In the genomic region with DNA sequence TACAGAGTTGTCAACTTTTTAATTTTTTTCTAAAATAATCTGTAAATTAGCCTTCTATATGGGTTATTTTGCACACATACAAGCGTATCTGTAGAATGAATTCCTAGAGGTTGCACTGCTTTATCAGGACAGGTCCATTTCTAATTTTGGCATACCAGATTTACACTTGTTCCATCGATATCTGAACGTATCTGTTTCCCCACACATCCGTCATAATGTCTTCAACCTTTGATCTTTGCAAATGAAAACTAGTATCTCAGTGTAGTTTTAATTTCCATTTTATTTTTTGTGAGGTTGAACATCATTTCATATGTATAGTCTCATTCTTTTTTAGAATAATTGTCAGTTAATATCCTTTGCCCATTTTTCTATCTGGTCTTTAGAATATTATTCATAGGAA, we compare ENCODE assay signal across 24 cellular contexts.
"Had no signal": no experiment of that assay in that cellular context is flagged by ENCODE, and none has a peak within 500 bp of the region (broad histone marks: within the 10 kb centered on the region; RNA-seq: fewer than 3 reads in every experiment).

No MANE protein-coding gene starts in this region.

- FAIRE-seq: colon, endothelial cell of umbilical vein, frontal cortex had no signal

- ATAC-seq: foreskin keratinocyte; gastroesophageal sphincter; left cardiac atrium; naive thymus-derived CD4-positive, alpha-beta T cell had no signal

- H3K27ac ChIP-seq: coronary artery, foreskin keratinocyte, gastroesophageal sphincter, heart left ventricle, hepatocyte, left ventricle myocardium inferior had no signal

- H3K27me3 Mint-ChIP-seq: memory B cell; naive thymus-derived CD4-positive, alpha-beta T cell had no signal

- DNase-seq: dermis blood vessel endothelial cell; dorsolateral prefrontal cortex; effector CD4-positive, alpha-beta T cell; effector memory CD4-positive, alpha-beta T cell; foreskin keratinocyte; heart left ventricle; hypothalamus; immature natural killer cell; islet precursor cell; left cardiac atrium; left ventricle myocardium inferior; mammary epithelial cell; mesendoderm; midbrain; naive thymus-derived CD4-positive, alpha-beta T cell had no signal

- H3K4me3 ChIP-seq: coronary artery, dorsolateral prefrontal cortex, esophagus muscularis mucosa, gastroesophageal sphincter, heart left ventricle, hepatocyte, left ventricle myocardium inferior, lung had no signal

- H3K27me3 ChIP-seq: dorsolateral prefrontal cortex, esophagus muscularis mucosa, foreskin keratinocyte, gastroesophageal sphincter, heart left ventricle, hepatocyte had no signal

- H3K4me3 Mint-ChIP-seq: immature natural killer cell; memory B cell; naive thymus-derived CD4-positive, alpha-beta T cell had no signal

- H3K27ac Mint-ChIP-seq: immature natural killer cell, memory B cell had no signal

- H3K4me1 ChIP-seq: foreskin keratinocyte had no signal

- H3K9me3 Mint-ChIP-seq: immature natural killer cell; memory B cell; naive thymus-derived CD4-positive, alpha-beta T cell had no signal

- H3K9me3 ChIP-seq: esophagus muscularis mucosa, gastroesophageal sphincter, left ventricle myocardium inferior had no signal
